10 cellular contexts compared by ENCODE assay signal in genomic region chr13:86185636-86186035, GRCh38.
"Had no signal": no experiment of that assay in that cellular context is flagged by ENCODE, and none has a peak within 500 bp of the region (broad histone marks: within the 10 kb centered on the region; RNA-seq: fewer than 3 reads in every experiment).

No MANE protein-coding gene starts in this region.

- H2AFZ ChIP-seq: GM23248 had no signal

- H3K4me3 ChIP-seq: GM23248, K562 had no signal

- FAIRE-seq: H54, HTR-8/SVneo, K562 had no signal

- H3K9ac ChIP-seq: GM23248 had no signal

- H3K27ac ChIP-seq: GM23248, HL-60 had no signal

- ATAC-seq: K562 had no signal

- DNase-seq: GM23248, GOT3, H9, HCEC 1CT, IMR-90, KG1 had no signal
